ENCODE assay signal across 7 cellular contexts in the genomic region with DNA sequence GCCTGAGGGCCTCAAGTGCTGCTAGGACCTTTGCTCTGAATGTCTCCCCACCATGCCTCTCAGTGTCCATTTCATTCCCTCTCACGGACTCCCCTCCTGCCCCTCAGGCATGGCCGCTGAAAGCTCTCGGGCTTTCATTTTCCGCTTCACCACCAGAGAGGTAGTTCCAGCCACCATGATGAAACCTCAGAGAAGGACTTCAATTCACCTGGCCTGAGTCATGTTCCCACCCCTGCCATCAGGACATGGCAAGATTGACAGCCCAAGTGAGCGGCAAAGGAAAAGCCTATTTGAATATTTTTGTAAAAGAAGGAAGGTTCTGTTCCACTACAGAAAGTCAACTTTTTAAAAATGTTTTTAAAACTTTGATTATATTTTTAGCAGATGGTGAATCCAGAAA.
"Had no signal": no experiment of that assay in that cellular context is flagged by ENCODE, and none has a peak within 500 bp of the region (broad histone marks: within the 10 kb centered on the region; RNA-seq: fewer than 3 reads in every experiment).

No MANE protein-coding gene starts in this region.

- H3K4me3 Mint-ChIP-seq: IgD-negative memory B cell had no signal

- DNase-seq: IMR-90, KBM-7, KG1 had no signal

- H3K27ac ChIP-seq: HL-60 had no signal

- H3K4me1 Mint-ChIP-seq: IgD-negative memory B cell had no signal

- H3K27me3 Mint-ChIP-seq: IgD-negative memory B cell had no signal

- ATAC-seq: HepG2 had no signal

- H3K27ac Mint-ChIP-seq: IgD-negative memory B cell had no signal

- FAIRE-seq: HepG2, HTR-8/SVneo had no signal

- H3K36me3 Mint-ChIP-seq: IgD-negative memory B cell had no signal
